8 cellular contexts compared by ENCODE assay signal in genomic region chr2:225282858-225283693, GRCh38.
A peak's percentile ranks its signal among the peaks of the same experiment; 100 is the strongest.
DNase-seq lines count a peak whose midpoint lies in the region; ATAC-seq and TF ChIP-seq lines count a peak whose summit lies in the region.

No MANE protein-coding gene starts in this region.

- peak; percentile 25 for DNase-seq in COLO829 (ENCODE audit: low spot score)
- peak; percentile 38 for DNase-seq in NCI-H146 (lab: John Stamatoyannopoulos, UW)
- peak; percentile 75 for DNase-seq in activated CD4-positive, alpha-beta T cell treated with anti-CD3 and anti-CD28 coated beads, Interleukin-2, amount 10 ng/mL, durations not matched to agents 24 days and 14 days
- DNase-seq in iPS-NIHi7 (ENCODE audit: extremely low spot score), result peak; percentile 67
- no peak for DNase-seq in tibial nerve (ENCODE audit: low spot score in 2 of 2)
- DNase-seq in NCI-H1930 (lab: John Stamatoyannopoulos, UW), result no peak

- intact Hi-C loops in activated CD4-positive, alpha-beta T cell treated with anti-CD3 and anti-CD28 coated beads, Interleukin-2, amount 10 ng/mL, durations not matched to agents 24 days and 14 days (cut with micrococcal nuclease), result loop anchor here (1.0 kb wide), 1 partner anchor 377 kb away; no protein-coding TSS in a partner anchor

- H3K4me1 ChIP-seq in tibial nerve, result no peaks in the 10 kb centered on the region

- no peaks in the 10 kb centered on the region for H3K27me3 ChIP-seq in tibial nerve

- H3K4me3 ChIP-seq in tibial nerve, result no peak overlapping the region

- H3K9me3 ChIP-seq in tibial nerve, result peaks cover 0 to 10% (median 0%) of the 10 kb centered on the region in 4 donors

- H3K27me3 Mint-ChIP-seq in activated CD4-positive, alpha-beta T cell treated with anti-CD3 and anti-CD28 coated beads, Interleukin-2, amount 10 ng/mL, durations not matched to agents 24 days and 14 days, result no peaks in the 10 kb centered on the region

- H3K9me3 Mint-ChIP-seq in activated CD4-positive, alpha-beta T cell treated with anti-CD3 and anti-CD28 coated beads, Interleukin-2, amount 10 ng/mL, durations not matched to agents 24 days and 14 days, result no peaks in the 10 kb centered on the region

- H3K36me3 ChIP-seq in tibial nerve, result no peaks in the 10 kb centered on the region

- no peak overlapping the region for H3K27ac Mint-ChIP-seq in activated CD4-positive, alpha-beta T cell treated with anti-CD3 and anti-CD28 coated beads, Interleukin-2, amount 10 ng/mL, durations not matched to agents 24 days and 14 days

- no peak for TF ChIP-seq POLR2A in tibial nerve (IDR thresholded peaks at IDR 0.05)

- H3K36me3 Mint-ChIP-seq in activated CD4-positive, alpha-beta T cell treated with anti-CD3 and anti-CD28 coated beads, Interleukin-2, amount 10 ng/mL, durations not matched to agents 24 days and 14 days (ENCODE audit: low read depth), result no peaks in the 10 kb centered on the region

- no peak overlapping the region for H3K4me3 Mint-ChIP-seq in activated CD4-positive, alpha-beta T cell treated with anti-CD3 and anti-CD28 coated beads, Interleukin-2, amount 10 ng/mL, durations not matched to agents 24 days and 14 days

- 45 to 47% methylated on average over 4 of the region's 4 CpGs for WGBS in tibial nerve, 2 donors

- H3K27ac ChIP-seq in tibial nerve, result no peak overlapping the region

- TF ChIP-seq EP300 in tibial nerve (IDR thresholded peaks at IDR 0.05), result no peak

- peak; percentile 9 to 54 (median 13) for TF ChIP-seq CTCF in tibial nerve (IDR thresholded peaks at IDR 0.05)

- no peaks in the 10 kb centered on the region for H3K4me1 Mint-ChIP-seq in activated CD4-positive, alpha-beta T cell treated with anti-CD3 and anti-CD28 coated beads, Interleukin-2, amount 10 ng/mL, durations not matched to agents 24 days and 14 days

- ATAC-seq in GM18517 (IDR thresholded peaks at IDR 0.05; ENCODE audit: unreplicated experiment) (peak; percentile 92), HG02852 (IDR thresholded peaks at IDR 0.05; ENCODE audit: unreplicated experiment) (peak; percentile 93)

Comparison
In these comparisons a context has a peak if more than half of its experiments do, and no peak if none do; other contexts are left out.
1. DNase-seq: peak in COLO829 (single experiment), NCI-H146 (single experiment), activated CD4-positive, alpha-beta T cell treated with anti-CD3 and anti-CD28 coated beads, Interleukin-2, amount 10 ng/mL, durations not matched to agents 24 days and 14 days (single experiment) and iPS-NIHi7 (single experiment); none in tibial nerve (0 of 2) and NCI-H1930 (0 of 2).